ENCODE assay signal across 10 cellular contexts in the genomic region with DNA sequence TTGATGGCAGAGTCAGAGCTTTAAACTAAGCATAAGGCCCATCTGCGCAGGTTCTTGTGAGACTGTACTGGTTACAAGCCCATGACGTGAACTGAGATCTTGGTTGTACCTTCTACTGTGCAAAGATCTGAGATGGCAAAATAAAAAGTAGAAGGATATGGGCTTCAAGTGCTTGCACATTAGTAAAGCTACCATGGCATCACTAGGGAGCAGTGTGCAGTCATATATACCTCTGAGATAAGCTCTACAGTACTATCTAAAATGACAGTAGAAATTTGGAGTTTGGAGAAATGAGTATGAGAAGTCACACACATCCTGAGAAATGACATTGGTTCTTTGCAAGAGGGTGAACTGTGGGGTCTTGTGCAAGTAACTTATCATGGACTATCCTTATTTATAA.
DNase-seq lines count a peak whose midpoint lies in the region; FAIRE-seq and TF ChIP-seq lines count a peak whose summit lies in the region.
"Had no signal": no experiment of that assay in that cellular context is flagged by ENCODE, and none has a peak within 500 bp of the region (broad histone marks: within the 10 kb centered on the region; RNA-seq: fewer than 3 reads in every experiment).

No MANE protein-coding gene starts in this region.

- TF ChIP-seq CTCF in ascending aorta (IDR thresholded peaks at IDR 0.05) (peak in 1 of 3 experiments; percentile 46), kidney (IDR thresholded peaks at IDR 0.05; ENCODE audit: borderline replicate concordance, extremely low read depth, insufficient read depth) (peak; percentile 11)

- H3K9me3 ChIP-seq in ascending aorta: no peaks in the 10 kb centered on the region
- H3K9me3 ChIP-seq in kidney (ENCODE audit: control insufficient read depth in 1 of 2, low read length in 2 of 2): no peaks in the 10 kb centered on the region

- intact Hi-C loops in ascending aorta (cut with DNase I): loop anchor here (2.0 to 10.0 kb wide), 6 partner anchors 231 to 749 kb away; no protein-coding TSS in a partner anchor
- intact Hi-C loops in kidney (cut with DNase I): no loop called here

- H3K4me1 ChIP-seq in ascending aorta (peaks cover 0 to 20% of the 10 kb centered on the region in 2 donors), kidney (ENCODE audit: control insufficient read depth in 1 of 2, insufficient read depth in 1 of 2, low read depth in 1 of 2, low read length in 2 of 2) (no peaks in the 10 kb centered on the region)

- H3K36me3 ChIP-seq in ascending aorta (no peaks in the 10 kb centered on the region), kidney (ENCODE audit: control insufficient read depth in 1 of 2, insufficient read depth in 2 of 2, low read length in 2 of 2) (no peaks in the 10 kb centered on the region)

- peak overlapping the region; percentile 69 to 84 for H3K27ac ChIP-seq in ascending aorta
- H3K27ac ChIP-seq in kidney (ENCODE audit: low read depth in 2 of 2, low read length in 2 of 2): no peak overlapping the region

- DNase-seq in AG20443 (ENCODE audit: low spot score) (peak; percentile 48), HPDE6-E6E7 (ENCODE audit: extremely low spot score) (peak; percentile 4), ascending aorta (ENCODE audit: low spot score in 2 of 2) (no peak), kidney (no peak), GM19240 (ENCODE audit: insufficient read length, low spot score) (no peak), NCI-H1092 treated with DMSO at 0.1 percent for 48 hours (lab: John Stamatoyannopoulos, UW) (no peak), NCI-H1436 treated with DMSO at 0.1 percent for 48 hours (lab: John Stamatoyannopoulos, UW) (no peak)
- DNase-seq in activated T-cell treated with anti-CD3 and anti-CD28 coated beads, Interleukin-2, amount 50 U/mL, for 48 hours: no peak
- DNase-seq: activated naive CD8-positive, alpha-beta T cell treated with anti-CD3 and anti-CD28 coated beads, Interleukin-2, amount 10 ng/mL, durations not matched to agents 7 days and 5 days; midbrain had no signal

- no peaks in the 10 kb centered on the region for H3K27me3 ChIP-seq in ascending aorta

- no peak overlapping the region for H3K9ac ChIP-seq in kidney (ENCODE audit: low read length in 2 of 2)

- FAIRE-seq in kidney (lab: Jason Lieb, UNC): no peak

- H3K4me3 ChIP-seq in ascending aorta: no peak overlapping the region
- H3K4me3 ChIP-seq in kidney (ENCODE audit: low read length in 2 of 2): no peak overlapping the region

Comparison
In these comparisons a context has a peak if more than half of its experiments do, and no peak if none do; other contexts are left out.
1. DNase-seq: peak in AG20443 (single experiment) and HPDE6-E6E7 (single experiment); none in ascending aorta (0 of 2), kidney (single experiment), activated T-cell treated with anti-CD3 and anti-CD28 coated beads, Interleukin-2, amount 50 U/mL, for 48 hours (0 of 2), GM19240 (single experiment), NCI-H1092 treated with DMSO at 0.1 percent for 48 hours (single experiment) and NCI-H1436 treated with DMSO at 0.1 percent for 48 hours (single experiment).
2. H3K27ac ChIP-seq: peak in ascending aorta (2 of 2); none in kidney (0 of 2).